In genomic region chr21:25801217-25802015, GRCh38 we compare ENCODE assay signal across 1 cellular context.
A peak's percentile ranks its signal among the peaks of the same experiment; 100 is the strongest.
TF ChIP-seq lines count a peak whose summit lies in the region.

No MANE protein-coding gene starts in this region.

TF ChIP-seq in HepG2, 621 proteins besides CTCF, POLR2A, EP300 and RAD21 (continued from another document and continues in another):
- TF ChIP-seq ESRRA (CRISPR knock-in tag; IDR thresholded peaks at IDR 0.05; ENCODE audit: low read depth) (no peak), HIC2 (CRISPR knock-in tag; IDR thresholded peaks at IDR 0.05; ENCODE audit: low read depth) (no peak), DDIT3 (CRISPR knock-in tag; IDR thresholded peaks at IDR 0.05) (no peak), RAD51 (IDR thresholded peaks at IDR 0.05; ENCODE audit: borderline replicate concordance) (no peak), CCDC6 (CRISPR knock-in tag; IDR thresholded peaks at IDR 0.05) (0 out of 2 replicates have a peak, but pooled peaks have one; percentile 29), POLR2G (IDR thresholded peaks at IDR 0.05; ENCODE audit: low read depth, low read length) (no peak), ZNF556 (CRISPR knock-in tag; IDR thresholded peaks at IDR 0.05; ENCODE audit: borderline replicate concordance) (peak; percentile 83), IKZF4 (CRISPR knock-in tag; IDR thresholded peaks at IDR 0.05; ENCODE audit: borderline replicate concordance, low read depth, not compliant biosample characterization) (no peak), ZNF781 (CRISPR knock-in tag; IDR thresholded peaks at IDR 0.05; ENCODE audit: borderline replicate concordance, not compliant biosample characterization) (no peak), HOXA7 (CRISPR knock-in tag; IDR thresholded peaks at IDR 0.05) (no peak), REXO4 (CRISPR knock-in tag; IDR thresholded peaks at IDR 0.05; ENCODE audit: borderline replicate concordance) (no peak), ETV5 (CRISPR knock-in tag; IDR thresholded peaks at IDR 0.05; ENCODE audit: borderline replicate concordance) (peak; percentile 15; the same call in 1 of the 2 replicates), RBFOX2 (IDR thresholded peaks at IDR 0.05; ENCODE audit: low read depth, low read length) (no peak), ZSCAN31 (CRISPR knock-in tag; IDR thresholded peaks at IDR 0.05; ENCODE audit: low read depth) (no peak), ARNT (IDR thresholded peaks at IDR 0.05) (no peak), TEAD2 (CRISPR knock-in tag; IDR thresholded peaks at IDR 0.05) (no peak), ZNF512 (CRISPR knock-in tag; IDR thresholded peaks at IDR 0.05) (no peak), BHLHE40 (IDR thresholded peaks at IDR 0.05; ENCODE audit: low read length) (0 out of 2 replicates have a peak, but pooled peaks have one; percentile 24), MIER2 (CRISPR knock-in tag; IDR thresholded peaks at IDR 0.05) (peak; percentile 62; the same call in 1 of the 2 replicates), MNT (IDR thresholded peaks at IDR 0.05) (no peak), NR0B2 (CRISPR knock-in tag; IDR thresholded peaks at IDR 0.05) (no peak), SKIL (CRISPR knock-in tag; IDR thresholded peaks at IDR 0.05; ENCODE audit: borderline replicate concordance) (no peak), THAP11 (CRISPR knock-in tag; IDR thresholded peaks at IDR 0.05) (peak; percentile 54; the same call in 1 of the 2 replicates), SNRNP70 (IDR thresholded peaks at IDR 0.05; ENCODE audit: low read depth, low read length) (no peak), KDM5A (IDR thresholded peaks at IDR 0.05; ENCODE audit: borderline replicate concordance, low read length) (no peak), SUZ12 (IDR thresholded peaks at IDR 0.05; ENCODE audit: low read depth, low read length) (no peak), ZNF543 (CRISPR knock-in tag; IDR thresholded peaks at IDR 0.05) (no peak), MAZ (IDR thresholded peaks at IDR 0.05; ENCODE audit: borderline replicate concordance, low read depth, low read length) (no peak), MAZ (CRISPR knock-in tag; IDR thresholded peaks at IDR 0.05; ENCODE audit: low read depth) (no peak), MXI1 (IDR thresholded peaks at IDR 0.05; ENCODE audit: borderline replicate concordance, low read depth, low read length) (no peak), RXRB (CRISPR knock-in tag; IDR thresholded peaks at IDR 0.05; ENCODE audit: borderline replicate concordance) (peak; percentile 37; the same call in 1 of the 2 replicates), ZNF572 (CRISPR knock-in tag; IDR thresholded peaks at IDR 0.05) (no peak), IKZF1 (IDR thresholded peaks at IDR 0.05) (no peak), SRSF4 (IDR thresholded peaks at IDR 0.05; ENCODE audit: low read depth, low read length, poor library complexity, severe bottlenecking) (no peak), ZNF296 (CRISPR knock-in tag; conservative IDR thresholded peaks at IDR 0.05) (no peak), GPN1 (CRISPR knock-in tag; IDR thresholded peaks at IDR 0.05; ENCODE audit: borderline replicate concordance) (no peak), CERS6 (CRISPR knock-in tag; IDR thresholded peaks at IDR 0.05) (no peak), TIGD3 (CRISPR knock-in tag; IDR thresholded peaks at IDR 0.05; ENCODE audit: borderline replicate concordance) (no peak), FOXO4 (CRISPR knock-in tag; conservative IDR thresholded peaks at IDR 0.05) (no peak), E2F2 (CRISPR knock-in tag; IDR thresholded peaks at IDR 0.05; ENCODE audit: borderline replicate concordance) (no peak), SP4 (CRISPR knock-in tag; IDR thresholded peaks at IDR 0.05) (no peak), FOXP1 (IDR thresholded peaks at IDR 0.05) (no peak), FOXP1 (CRISPR knock-in tag; IDR thresholded peaks at IDR 0.05) (no peak), ZFYVE20 (CRISPR knock-in tag; IDR thresholded peaks at IDR 0.05; ENCODE audit: borderline replicate concordance, low read depth) (no peak), ZNF788 (CRISPR knock-in tag; IDR thresholded peaks at IDR 0.05; ENCODE audit: borderline replicate concordance) (no peak), MAFF (IDR thresholded peaks at IDR 0.05; ENCODE audit: low read depth, low read length) (peak; percentile 33; the same call in 1 of the 2 replicates), SMAD3 (CRISPR knock-in tag; IDR thresholded peaks at IDR 0.05) (peak; percentile 65; the same call in 1 of the 2 replicates), ARHGAP35 (CRISPR knock-in tag; IDR thresholded peaks at IDR 0.05; ENCODE audit: borderline replicate concordance) (no peak), HNF1B (CRISPR knock-in tag; IDR thresholded peaks at IDR 0.05) (peak; percentile 51; the same call in 1 of the 2 replicates), AGO2 (optimal IDR thresholded peaks at IDR 0.05; ENCODE audit: low read depth, low read length) (no peak), TFE3 (CRISPR knock-in tag; IDR thresholded peaks at IDR 0.05) (no peak)
